In the genomic region with DNA sequence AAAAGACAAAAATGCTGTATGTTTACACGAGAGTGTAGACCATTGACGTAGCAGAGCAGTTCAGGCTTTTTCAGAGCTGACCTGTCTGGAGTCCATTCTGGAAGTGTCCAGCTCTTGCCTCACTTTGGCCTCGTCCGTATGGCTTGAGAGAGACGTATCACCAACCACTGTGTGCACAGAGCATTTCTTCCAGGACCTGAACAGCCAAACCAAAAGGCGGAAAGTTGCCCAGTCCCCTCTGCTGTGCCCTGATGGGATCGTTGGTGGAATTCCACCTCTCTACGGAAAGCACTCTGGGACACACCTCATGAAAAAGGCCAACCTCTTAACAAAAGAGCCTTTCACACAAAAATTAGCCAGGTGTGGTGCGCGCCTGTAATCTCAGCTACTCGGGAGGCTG, we compare ENCODE assay signal across 22 cellular contexts.
DNase-seq lines count a peak whose midpoint lies in the region; ATAC-seq and TF ChIP-seq lines count a peak whose summit lies in the region.
"Had no signal": no experiment of that assay in that cellular context is flagged by ENCODE, and none has a peak within 500 bp of the region (broad histone marks: within the 10 kb centered on the region; RNA-seq: fewer than 3 reads in every experiment).

No MANE protein-coding gene starts in this region.

- H3K4ac ChIP-seq in H9 (ENCODE audit: low read depth, low read length): no peak overlapping the region

- no peaks in the 10 kb centered on the region for H3K79me2 ChIP-seq in H9 (ENCODE audit: insufficient read depth, low read length)

- H3K23ac ChIP-seq in H9 (ENCODE audit: insufficient read length, low read depth, low read length): no peak overlapping the region

- no peak for TF ChIP-seq EP300 in esophagus muscularis mucosa (IDR thresholded peaks at IDR 0.05)

- no peak overlapping the region for H2AFZ ChIP-seq in H9 (ENCODE audit: low read length)

- no peaks in the 10 kb centered on the region for H3K9me3 ChIP-seq in H9 (ENCODE audit: control insufficient read depth, low read depth, low read length)
- H3K9me3 ChIP-seq in RWPE2 (ENCODE audit: severe bottlenecking): no peaks in the 10 kb centered on the region
- no peaks in the 10 kb centered on the region for H3K9me3 ChIP-seq in esophagus muscularis mucosa
- H3K9me3 ChIP-seq in vagina: no peaks in the 10 kb centered on the region
- H3K9me3 ChIP-seq: SJSA1 had no signal

- no peak overlapping the region for H2BK120ac ChIP-seq in H9 (ENCODE audit: low read depth, low read length, poor library complexity, severe bottlenecking)

- H2BK5ac ChIP-seq in H9 (ENCODE audit: insufficient read length, low read length): no peak overlapping the region

- H3K4me3 ChIP-seq in RWPE2 (ENCODE audit: severe bottlenecking) (no peak overlapping the region), esophagus muscularis mucosa (no peak overlapping the region), vagina (no peak overlapping the region)
- H3K4me3 ChIP-seq: SJSA1 had no signal

- TF ChIP-seq POLR2A in esophagus muscularis mucosa (IDR thresholded peaks at IDR 0.05; ENCODE audit: low read depth) (no peak), vagina (IDR thresholded peaks at IDR 0.05) (no peak)

- H3K18ac ChIP-seq in H9 (ENCODE audit: insufficient read length, low read depth, low read length): no peak overlapping the region

- H2BK12ac ChIP-seq in H9 (ENCODE audit: insufficient read length, low read depth, low read length): no peak overlapping the region

- H3K79me1 ChIP-seq in H9 (ENCODE audit: insufficient read depth, low read depth, low read length, poor library complexity, severe bottlenecking): no peaks in the 10 kb centered on the region

- H3K27me3 ChIP-seq in H9 (ENCODE audit: insufficient read depth, low read length): no peaks in the 10 kb centered on the region
- no peaks in the 10 kb centered on the region for H3K27me3 ChIP-seq in RWPE2 (ENCODE audit: insufficient read depth, poor library complexity, severe bottlenecking)
- no peaks in the 10 kb centered on the region for H3K27me3 ChIP-seq in esophagus muscularis mucosa
- no peaks in the 10 kb centered on the region for H3K27me3 ChIP-seq in vagina
- H3K27me3 ChIP-seq: SJSA1 had no signal

- no peak overlapping the region for H2BK15ac ChIP-seq in H9 (ENCODE audit: low read depth, low read length)

- H3K27ac ChIP-seq in H9 (ENCODE audit: insufficient read length, low read depth, low read length) (no peak overlapping the region), RWPE2 (ENCODE audit: poor library complexity, severe bottlenecking) (peak overlapping the region; percentile 40), esophagus muscularis mucosa (replicated peaks in 1 of 4) (no peak overlapping the region), vagina (no peak overlapping the region)
- H3K27ac ChIP-seq: SJSA1 had no signal

- H3T11ph ChIP-seq in H9 (ENCODE audit: low read length): no peak overlapping the region

- no peak for TF ChIP-seq CTCF in H9 (conservative IDR thresholded peaks at IDR 0.05)
- no peak for TF ChIP-seq CTCF in RWPE2 (IDR thresholded peaks at IDR 0.05; ENCODE audit: poor library complexity, severe bottlenecking)
- TF ChIP-seq CTCF in esophagus muscularis mucosa (IDR thresholded peaks at IDR 0.05): no peak
- no peak for TF ChIP-seq CTCF in vagina (IDR thresholded peaks at IDR 0.05)

- no peak overlapping the region for H4K5ac ChIP-seq in H9 (ENCODE audit: insufficient read length, low read depth, low read length)

- H3K4me3 Mint-ChIP-seq in H9: no peak overlapping the region
- no peak overlapping the region for H3K4me3 Mint-ChIP-seq in activated T-helper 1 cell treated with anti-CD3 and anti-CD28 coated beads, Interleukin-12 subunit alpha, Interleukin-12 subunit beta, Interleukin-2, Interleukin-4 antibody, amounts not matched to agents 30 ng/mL and 10 ng/mL and 1 ng/mL, durations not matched to agents 14 hours and 24 hours and 36 hours
- H3K4me3 Mint-ChIP-seq: CD4-positive, alpha-beta memory T cell had no signal

- peaks cover 23 to 57% (median 27%) of the 10 kb centered on the region in 3 experiments; a peak in 6 of 7 replicates for H3K36me3 Mint-ChIP-seq in H9 (ENCODE audit: insufficient read depth in 1 of 3, low read depth in 3 of 3)
- H3K36me3 Mint-ChIP-seq in activated T-helper 1 cell treated with anti-CD3 and anti-CD28 coated beads, Interleukin-12 subunit alpha, Interleukin-12 subunit beta, Interleukin-2, Interleukin-4 antibody, amounts not matched to agents 30 ng/mL and 10 ng/mL and 1 ng/mL, durations not matched to agents 14 hours and 24 hours and 36 hours (ENCODE audit: low read depth): peaks cover 5% of the 10 kb centered on the region

- intact Hi-C loops in esophagus muscularis mucosa (cut with DNase I): no loop called here
- intact Hi-C loops in vagina (cut with DNase I): no loop called here
- intact Hi-C loops in activated T-helper 1 cell treated with anti-CD3 and anti-CD28 coated beads, Interleukin-12 subunit alpha, Interleukin-12 subunit beta, Interleukin-2, Interleukin-4 antibody, amounts not matched to agents 30 ng/mL and 10 ng/mL and 1 ng/mL, durations not matched to agents 14 hours and 24 hours and 36 hours (cut with micrococcal nuclease): no loop called here

- H3K4me1 ChIP-seq in H9 (ENCODE audit: insufficient read depth, low read length): no peaks in the 10 kb centered on the region
- H3K4me1 ChIP-seq in RWPE2 (ENCODE audit: insufficient read depth, poor library complexity, severe bottlenecking): peaks cover 13% of the 10 kb centered on the region
- no peaks in the 10 kb centered on the region for H3K4me1 ChIP-seq in esophagus muscularis mucosa
- H3K4me1 ChIP-seq in vagina: no peaks in the 10 kb centered on the region
- H3K4me1 ChIP-seq: SJSA1 had no signal

- H3K56ac ChIP-seq in H9 (ENCODE audit: insufficient read length, low read depth, low read length): no peak overlapping the region

- no peak overlapping the region for H4K8ac ChIP-seq in H9 (replicated peaks; ENCODE audit: insufficient read length, low read depth, low read length)

- ATAC-seq in RWPE2 (ENCODE audit: low read depth) (no peak), GM19324 (IDR thresholded peaks at IDR 0.05; ENCODE audit: low FRiP score, unreplicated experiment) (no peak)

- H3K36me3 ChIP-seq in RWPE2 (ENCODE audit: low read depth): peaks cover 11% of the 10 kb centered on the region
- peaks cover 21 to 74% (median 69%) of the 10 kb centered on the region in 4 donors for H3K36me3 ChIP-seq in esophagus muscularis mucosa
- H3K36me3 ChIP-seq in vagina: peaks cover 0 to 21% of the 10 kb centered on the region in 2 donors

- no peak overlapping the region for H2AK5ac ChIP-seq in H9 (ENCODE audit: insufficient read length, low read length)

- peaks cover 5 to 13% of the 10 kb centered on the region in 2 experiments; a peak in 3 of 4 replicates for H3K4me1 Mint-ChIP-seq in H9
- no peaks in the 10 kb centered on the region for H3K4me1 Mint-ChIP-seq in activated T-helper 1 cell treated with anti-CD3 and anti-CD28 coated beads, Interleukin-12 subunit alpha, Interleukin-12 subunit beta, Interleukin-2, Interleukin-4 antibody, amounts not matched to agents 30 ng/mL and 10 ng/mL and 1 ng/mL, durations not matched to agents 14 hours and 24 hours and 36 hours (ENCODE audit: low read depth)
- H3K4me1 Mint-ChIP-seq: CD4-positive, alpha-beta memory T cell had no signal

- DNase-seq in H9: no peak
- DNase-seq in RWPE2 (ENCODE audit: low spot score): no peak
- DNase-seq in esophagus muscularis mucosa (ENCODE audit: extremely low spot score): peak; percentile 53
- DNase-seq in vagina (ENCODE audit: extremely low spot score in 2 of 2): peak; percentile 32 to 61
- no peak for DNase-seq in HuH-7 (ENCODE audit: low spot score)
- no peak for DNase-seq in activated T-helper 1 cell treated with anti-CD3 and anti-CD28 coated beads, Interleukin-12 subunit alpha, Interleukin-12 subunit beta, Interleukin-2, Interleukin-4 antibody, amounts not matched to agents 30 ng/mL and 10 ng/mL and 1 ng/mL, durations not matched to agents 14 hours and 24 hours and 36 hours (ENCODE audit: low spot score)
- DNase-seq: C1 segment of cervical spinal cord; CD4-positive, alpha-beta memory T cell; DMS 273 treated with DMSO at 0.1 percent for 48 hours; DMS79; GF-D8; KBM-7; MV-4-11; NCI-H1105; NCI-H1436 treated with DMSO at 0.1 percent for 48 hours; NCI-H1930; NCI-H2107; NCI-H524 treated with DMSO at 0.1 percent for 48 hours; NCI-H774; Right ventricle myocardium superior had no signal

- no peaks in the 10 kb centered on the region for H4K20me1 ChIP-seq in H9 (ENCODE audit: control insufficient read depth, insufficient read depth, insufficient read length)

- no peak overlapping the region for H2BK20ac ChIP-seq in H9 (ENCODE audit: low read depth, low read length, poor library complexity, severe bottlenecking)

- H3K27ac Mint-ChIP-seq in H9: peak overlapping the region in 2 of 3 experiments; percentile 78 to 92; a peak in 4 of 7 replicates
- no peak overlapping the region for H3K27ac Mint-ChIP-seq in activated T-helper 1 cell treated with anti-CD3 and anti-CD28 coated beads, Interleukin-12 subunit alpha, Interleukin-12 subunit beta, Interleukin-2, Interleukin-4 antibody, amounts not matched to agents 30 ng/mL and 10 ng/mL and 1 ng/mL, durations not matched to agents 14 hours and 24 hours and 36 hours

- no peaks in the 10 kb centered on the region; a peak in 1 of 5 replicates for H3K9me3 Mint-ChIP-seq in H9
- H3K9me3 Mint-ChIP-seq in activated T-helper 1 cell treated with anti-CD3 and anti-CD28 coated beads, Interleukin-12 subunit alpha, Interleukin-12 subunit beta, Interleukin-2, Interleukin-4 antibody, amounts not matched to agents 30 ng/mL and 10 ng/mL and 1 ng/mL, durations not matched to agents 14 hours and 24 hours and 36 hours: no peaks in the 10 kb centered on the region

- H4K91ac ChIP-seq in H9 (ENCODE audit: insufficient read length, low read depth, low read length): no peak overlapping the region

- no peak overlapping the region for H3K14ac ChIP-seq in H9 (ENCODE audit: insufficient read depth, low read length)

- no CpG with 5 or more reads among the region's 11 CpGs for WGBS in H9 (ENCODE audit: extremely low coverage, insufficient read length, low lambda C conversion rate)
- 94% methylated on average over 11 of the region's 11 CpGs for WGBS in esophagus muscularis mucosa

- H3K27me3 Mint-ChIP-seq in H9 (ENCODE audit: low read depth): no peaks in the 10 kb centered on the region; the same call in 1 of the 2 replicates
- no peaks in the 10 kb centered on the region for H3K27me3 Mint-ChIP-seq in activated T-helper 1 cell treated with anti-CD3 and anti-CD28 coated beads, Interleukin-12 subunit alpha, Interleukin-12 subunit beta, Interleukin-2, Interleukin-4 antibody, amounts not matched to agents 30 ng/mL and 10 ng/mL and 1 ng/mL, durations not matched to agents 14 hours and 24 hours and 36 hours (ENCODE audit: insufficient read depth)
- H3K27me3 Mint-ChIP-seq: CD4-positive, alpha-beta memory T cell had no signal

- H3K9ac ChIP-seq in H9 (ENCODE audit: extremely low read depth, insufficient read length, low read length): no peak overlapping the region

- H3K4me2 ChIP-seq in H9 (ENCODE audit: insufficient read depth, insufficient read length, low read length): no peak overlapping the region

- no peaks in the 10 kb centered on the region for H3K23me2 ChIP-seq in H9 (ENCODE audit: insufficient read length, low read depth, low read length, poor library complexity, severe bottlenecking)

Comparison
In these comparisons a context has a peak if more than half of its experiments do, and no peak if none do; other contexts are left out.
1. DNase-seq: peak in esophagus muscularis mucosa (single experiment) and vagina (2 of 2); none in H9 (single experiment), RWPE2 (single experiment), HuH-7 (single experiment) and activated T-helper 1 cell treated with anti-CD3 and anti-CD28 coated beads, Interleukin-12 subunit alpha, Interleukin-12 subunit beta, Interleukin-2, Interleukin-4 antibody, amounts not matched to agents 30 ng/mL and 10 ng/mL and 1 ng/mL, durations not matched to agents 14 hours and 24 hours and 36 hours (single experiment).